ENCODE assay signal across 12 cellular contexts in the genomic region with DNA sequence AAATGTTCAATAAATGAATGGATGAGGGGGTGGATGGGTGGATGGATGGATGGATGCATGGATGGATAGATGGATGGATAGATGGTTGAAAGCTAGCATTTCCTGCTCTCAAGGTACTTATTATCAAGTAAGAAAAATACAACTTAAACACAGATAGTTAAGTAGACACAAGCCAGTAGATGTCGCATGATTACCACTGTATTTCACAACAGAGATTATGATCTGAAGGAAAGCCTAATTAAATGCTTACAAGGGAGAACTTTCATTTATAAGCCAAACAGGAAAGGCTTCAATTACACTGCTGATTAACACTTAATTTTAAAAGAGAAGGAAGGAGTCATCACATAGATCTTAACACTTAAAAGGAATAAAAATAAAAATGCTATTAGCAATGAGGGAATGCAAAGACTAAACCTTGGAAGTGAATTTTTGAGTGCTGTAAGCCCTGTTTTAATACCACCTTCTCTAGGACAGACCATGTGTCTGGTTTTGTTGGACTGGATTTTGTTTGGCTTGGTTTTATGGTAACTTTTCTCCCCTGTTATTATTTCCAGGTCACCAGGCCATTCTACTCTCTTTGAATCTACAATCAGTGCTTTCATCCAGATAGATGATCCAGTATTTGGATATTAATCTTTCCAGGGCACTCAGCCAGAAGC.
DNase-seq lines count a peak whose midpoint lies in the region; ATAC-seq, FAIRE-seq and TF ChIP-seq lines count a peak whose summit lies in the region.
"Had no signal": no experiment of that assay in that cellular context is flagged by ENCODE, and none has a peak within 500 bp of the region (broad histone marks: within the 10 kb centered on the region; RNA-seq: fewer than 3 reads in every experiment).

No MANE protein-coding gene starts in this region.

- 54 to 65% (median 64%) methylated on average over 1 of the region's 1 CpG for WGBS in psoas muscle, 3 donors

- intact Hi-C loops in psoas muscle (cut with DNase I), result no loop called here

- peaks cover 5% of the 10 kb centered on the region for H3K9me3 ChIP-seq in psoas muscle
- H3K9me3 ChIP-seq: vagina had no signal

- H3K27me3 ChIP-seq in bronchial epithelial cell (ENCODE audit: control insufficient read depth, insufficient read depth, low read length) (no peaks in the 10 kb centered on the region), psoas muscle (ENCODE audit: insufficient read depth in 3 of 3, low read length in 2 of 3) (no peaks in the 10 kb centered on the region)
- H3K27me3 ChIP-seq: gastroesophageal sphincter, vagina had no signal

- no peaks in the 10 kb centered on the region for H3K36me3 Mint-ChIP-seq in activated T-cell treated with anti-CD3 and anti-CD28 coated beads, Interleukin-2, amount 50 U/mL, for 24 hours (ENCODE audit: low read depth)
- H3K36me3 Mint-ChIP-seq: memory B cell, T-cell had no signal

- no peaks in the 10 kb centered on the region for H3K36me3 ChIP-seq in bronchial epithelial cell (ENCODE audit: control insufficient read depth, insufficient read depth, low read length)
- no peaks in the 10 kb centered on the region for H3K36me3 ChIP-seq in psoas muscle (ENCODE audit: insufficient read depth in 1 of 2, low read depth in 1 of 2)
- H3K36me3 ChIP-seq: gastroesophageal sphincter, vagina had no signal

- TF ChIP-seq CTCF in bronchial epithelial cell (IDR thresholded peaks at IDR 0.05; ENCODE audit: insufficient read depth, low read length, severe bottlenecking) (no peak), psoas muscle (IDR thresholded peaks at IDR 0.05) (peak; percentile 22)

- peak; percentile 2 for DNase-seq in Daoy (ENCODE audit: low read depth)
- peak; percentile 36 for DNase-seq in LHCN-M2 (ENCODE audit: low read depth)
- peak; percentile 24 for DNase-seq in bronchial epithelial cell (ENCODE audit: low read depth)
- DNase-seq in psoas muscle, result no peak
- DNase-seq in activated T-cell treated with anti-CD3 and anti-CD28 coated beads, Interleukin-2, amount 50 U/mL, for 24 hours, result no peak
- no peak for DNase-seq in MV-4-11 (lab: John Stamatoyannopoulos, UW)
- DNase-seq in globus pallidus (ENCODE audit: low spot score), result no peak
- DNase-seq: NCI-H2081, T-cell had no signal

- H3K9me3 Mint-ChIP-seq in activated T-cell treated with anti-CD3 and anti-CD28 coated beads, Interleukin-2, amount 50 U/mL, for 24 hours, result no peaks in the 10 kb centered on the region
- H3K9me3 Mint-ChIP-seq: T-cell had no signal

- H3K27ac Mint-ChIP-seq in activated T-cell treated with anti-CD3 and anti-CD28 coated beads, Interleukin-2, amount 50 U/mL, for 24 hours, result no peak overlapping the region
- H3K27ac Mint-ChIP-seq: memory B cell, T-cell had no signal

- H3K4me1 Mint-ChIP-seq in activated T-cell treated with anti-CD3 and anti-CD28 coated beads, Interleukin-2, amount 50 U/mL, for 24 hours (ENCODE audit: low read depth), result peaks cover 3% of the 10 kb centered on the region
- H3K4me1 Mint-ChIP-seq: memory B cell had no signal

- FAIRE-seq in bronchial epithelial cell (lab: Jason Lieb, UNC), result no peak

- ATAC-seq in psoas muscle, result no peak
- ATAC-seq: gastroesophageal sphincter had no signal

- no peak overlapping the region for H3K27ac ChIP-seq in psoas muscle
- H3K27ac ChIP-seq: gastroesophageal sphincter, vagina had no signal

- H3K27me3 Mint-ChIP-seq in activated T-cell treated with anti-CD3 and anti-CD28 coated beads, Interleukin-2, amount 50 U/mL, for 24 hours, result no peaks in the 10 kb centered on the region

- H3K4me3 Mint-ChIP-seq in activated T-cell treated with anti-CD3 and anti-CD28 coated beads, Interleukin-2, amount 50 U/mL, for 24 hours, result no peak overlapping the region
- H3K4me3 Mint-ChIP-seq: memory B cell, T-cell had no signal

- H3K4me3 ChIP-seq in bronchial epithelial cell (ENCODE audit: low read depth, low read length), result no peak overlapping the region
- no peak overlapping the region for H3K4me3 ChIP-seq in psoas muscle
- H3K4me3 ChIP-seq: gastroesophageal sphincter, vagina had no signal

- no peaks in the 10 kb centered on the region for H3K4me1 ChIP-seq in psoas muscle
- H3K4me1 ChIP-seq: gastroesophageal sphincter had no signal

Comparison
In these comparisons a context has a peak if more than half of its experiments do, and no peak if none do; other contexts are left out.
1. DNase-seq: peak in Daoy (single experiment), LHCN-M2 (single experiment) and bronchial epithelial cell (single experiment); none in psoas muscle (0 of 2), activated T-cell treated with anti-CD3 and anti-CD28 coated beads, Interleukin-2, amount 50 U/mL, for 24 hours (single experiment), MV-4-11 (single experiment) and globus pallidus (single experiment).